ENCODE assay signal across 19 cellular contexts in the genomic region with DNA sequence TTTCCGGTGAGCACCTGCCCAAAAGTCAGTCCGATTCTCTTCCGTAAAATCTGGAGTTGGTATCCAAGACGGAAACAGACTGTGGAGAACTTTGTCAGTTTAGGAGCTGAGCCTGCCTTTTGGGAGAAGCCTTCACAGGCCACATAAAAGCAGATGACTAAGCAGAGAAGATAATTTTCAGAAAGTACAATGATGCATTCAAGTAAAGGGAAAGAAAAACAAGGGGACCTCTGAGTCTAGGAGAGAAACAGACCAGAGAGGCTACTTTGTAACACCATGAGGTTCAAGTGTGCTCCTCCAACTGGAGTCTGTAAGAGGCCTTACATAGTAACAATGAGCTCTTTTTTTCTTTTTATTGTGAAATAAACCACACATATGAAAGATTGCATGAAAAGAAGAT.
"Had no signal": no experiment of that assay in that cellular context is flagged by ENCODE, and none has a peak within 500 bp of the region (broad histone marks: within the 10 kb centered on the region; RNA-seq: fewer than 3 reads in every experiment).

No MANE protein-coding gene starts in this region.

- H3K9me3 ChIP-seq: adrenal gland, breast epithelium, colonic mucosa, left lung, sigmoid colon, spleen, upper lobe of right lung had no signal

- DNase-seq: activated CD4-positive, alpha-beta T cell treated with anti-CD3 and anti-CD28 coated beads for 1 hour; activated CD4-positive, alpha-beta T cell treated with anti-CD3 and anti-CD28 coated beads, Interleukin-2, amount 50 U/mL, for 1 hour; activated gamma-delta T cell treated with Interleukin-2 at 50 U/mL for 16 hours; activated T-cell treated with anti-CD3 and anti-CD28 coated beads, Interleukin-2, amount 50 U/mL, for 1 hour; adrenal gland; colonic mucosa; dorsolateral prefrontal cortex; effector memory CD8-positive, alpha-beta T cell; kidney glomerular epithelial cell; left lung; naive thymus-derived CD8-positive, alpha-beta T cell; sigmoid colon; spleen; stimulated activated CD4-positive, alpha-beta T cell treated with anti-CD3 and anti-CD28 coated beads, Interleukin-4, amount 100 ng/mL, for 1 hour; stimulated activated naive CD4-positive, alpha-beta T cell treated with Interleukin-2 at 50 U/mL for 16 hours; upper lobe of right lung; WERI-Rb-1 had no signal

- ATAC-seq: effector memory CD8-positive, alpha-beta T cell; left lung; naive thymus-derived CD8-positive, alpha-beta T cell; upper lobe of right lung had no signal

- H3K4me1 ChIP-seq: adrenal gland, breast epithelium, colonic mucosa, left lung, sigmoid colon, upper lobe of right lung had no signal

- H3K27me3 ChIP-seq: adrenal gland, breast epithelium, colonic mucosa, dorsolateral prefrontal cortex, left lung, sigmoid colon, spleen, upper lobe of right lung had no signal

- H3K4me3 ChIP-seq: adrenal gland, breast epithelium, colonic mucosa, dorsolateral prefrontal cortex, left lung, lung, sigmoid colon, spleen, upper lobe of right lung had no signal

- H3K36me3 ChIP-seq: adrenal gland, breast epithelium, colonic mucosa, upper lobe of right lung, WERI-Rb-1 had no signal

- H3K27ac ChIP-seq: adrenal gland, breast epithelium, colonic mucosa, dorsolateral prefrontal cortex, left lung, sigmoid colon, spleen, upper lobe of right lung, WERI-Rb-1 had no signal
